Comparison of ENCODE assay signal across 24 cellular contexts in genomic region chr6:157887892-157888291, GRCh38.
DNase-seq lines count a peak whose midpoint lies in the region; ATAC-seq and TF ChIP-seq lines count a peak whose summit lies in the region.
"Had no signal": no experiment of that assay in that cellular context is flagged by ENCODE, and none has a peak within 500 bp of the region (broad histone marks: within the 10 kb centered on the region; RNA-seq: fewer than 3 reads in every experiment).

No MANE protein-coding gene starts in this region.

- H3K36me3 ChIP-seq in MM.1S (replicated peaks; ENCODE audit: insufficient read depth, low read length) (no peaks in the 10 kb centered on the region), H7 (replicated peaks; ENCODE audit: control insufficient read depth, insufficient read depth, low read length) (peaks cover 2% of the 10 kb centered on the region)
- H3K36me3 ChIP-seq: colonic mucosa had no signal

- DNase-seq in MM.1S (peak; percentile 38), glutamatergic neuron (no peak), H7 (no peak), amniotic stem cell (lab: John Stamatoyannopoulos, UW) (no peak), foreskin fibroblast (no peak)
- DNase-seq in stimulated activated naive B cell treated with anti-CD40 and anti-IgM and Interleukin-4, amounts not matched to agents 10 μg/mL and 1 μg/mL and 100 μg/mL, for 72 hours = no peak
- DNase-seq: activated CD4-positive, alpha-beta memory T cell treated with anti-CD3 and anti-CD28 coated beads for 36 hours; activated gamma-delta T cell; adrenal gland; colonic mucosa; foreskin melanocyte; H9; IMR-90; mesenchymal stem cell; NCI-H1436 treated with DMSO at 0.1 percent for 48 hours; NCI-H2107; NCI-H446; retina; SIG-M5; T-cell had no signal

- no peaks in the 10 kb centered on the region for H3K27me3 ChIP-seq in MM.1S (replicated peaks; ENCODE audit: insufficient read depth, low read length)
- H3K27me3 ChIP-seq in H7 (ENCODE audit: control insufficient read depth, insufficient read depth, low read length) = no peaks in the 10 kb centered on the region
- H3K27me3 ChIP-seq: adrenal gland, colonic mucosa had no signal

- H3K27me3 Mint-ChIP-seq in glutamatergic neuron (ENCODE audit: unreplicated experiment) = peaks cover 6% of the 10 kb centered on the region
- H3K27me3 Mint-ChIP-seq in stimulated activated naive B cell treated with anti-CD40 and anti-IgM and Interleukin-4, amounts not matched to agents 10 μg/mL and 1 μg/mL and 100 μg/mL, for 72 hours = no peaks in the 10 kb centered on the region
- H3K27me3 Mint-ChIP-seq: activated CD4-positive, alpha-beta memory T cell treated with anti-CD3 and anti-CD28 coated beads for 36 hours; T-cell had no signal

- no peaks in the 10 kb centered on the region for H3K4me1 ChIP-seq in MM.1S (ENCODE audit: low read length)
- H3K4me1 ChIP-seq: adrenal gland, colonic mucosa had no signal

- H3K9me3 ChIP-seq in MM.1S (replicated peaks; ENCODE audit: insufficient read depth, low read length) = no peaks in the 10 kb centered on the region
- H3K9me3 ChIP-seq: adrenal gland, colonic mucosa had no signal

- H3K36me3 Mint-ChIP-seq in glutamatergic neuron (ENCODE audit: unreplicated experiment) = peaks cover 18% of the 10 kb centered on the region
- H3K36me3 Mint-ChIP-seq in stimulated activated naive B cell treated with anti-CD40 and anti-IgM and Interleukin-4, amounts not matched to agents 10 μg/mL and 1 μg/mL and 100 μg/mL, for 72 hours = peaks cover 52 to 70% of the 10 kb centered on the region in 2 donors

- peak overlapping the region; percentile 36 for H3K27ac Mint-ChIP-seq in glutamatergic neuron (ENCODE audit: unreplicated experiment)
- H3K27ac Mint-ChIP-seq in stimulated activated naive B cell treated with anti-CD40 and anti-IgM and Interleukin-4, amounts not matched to agents 10 μg/mL and 1 μg/mL and 100 μg/mL, for 72 hours = peak overlapping the region; percentile 52
- H3K27ac Mint-ChIP-seq: activated CD4-positive, alpha-beta memory T cell treated with anti-CD3 and anti-CD28 coated beads for 36 hours had no signal

- H3K79me2 ChIP-seq in MM.1S (ENCODE audit: low read length) = no peaks in the 10 kb centered on the region

- no peak overlapping the region for H3K4me3 ChIP-seq in MM.1S (ENCODE audit: low read length)
- H3K4me3 ChIP-seq in H7 (ENCODE audit: insufficient read depth, low read depth, low read length) = no peak overlapping the region
- no peak overlapping the region for H3K4me3 ChIP-seq in foreskin fibroblast (ENCODE audit: low read depth in 1 of 2, low read length in 2 of 2)
- H3K4me3 ChIP-seq: adrenal gland, colonic mucosa, smooth muscle cell had no signal

- no peak overlapping the region for H3K27ac ChIP-seq in MM.1S (ENCODE audit: low read length)
- H3K27ac ChIP-seq: adrenal gland, colonic mucosa had no signal

- no peak overlapping the region for H3K4me2 ChIP-seq in MM.1S (ENCODE audit: low read depth, low read length)
- H3K4me2 ChIP-seq: smooth muscle cell had no signal

- no peak overlapping the region for H3K9ac ChIP-seq in MM.1S (ENCODE audit: low read length)

- H3K4me3 Mint-ChIP-seq in glutamatergic neuron (ENCODE audit: unreplicated experiment) = no peak overlapping the region
- no peak overlapping the region for H3K4me3 Mint-ChIP-seq in stimulated activated naive B cell treated with anti-CD40 and anti-IgM and Interleukin-4, amounts not matched to agents 10 μg/mL and 1 μg/mL and 100 μg/mL, for 72 hours
- H3K4me3 Mint-ChIP-seq: activated CD4-positive, alpha-beta memory T cell treated with anti-CD3 and anti-CD28 coated beads for 36 hours; H9 had no signal

- H4K20me1 ChIP-seq in MM.1S (ENCODE audit: insufficient read depth, low read length) = no peaks in the 10 kb centered on the region

- no peak for TF ChIP-seq CTCF in MM.1S (IDR thresholded peaks at IDR 0.05; ENCODE audit: low read length)
- TF ChIP-seq CTCF in glutamatergic neuron (IDR thresholded peaks at IDR 0.05; ENCODE audit: partially characterized antibody, unreplicated experiment) = no peak
- TF ChIP-seq CTCF in foreskin fibroblast (IDR thresholded peaks at IDR 0.05; ENCODE audit: low read depth, low read length) = no peak

- peaks cover 8% of the 10 kb centered on the region for H3K9me3 Mint-ChIP-seq in glutamatergic neuron (ENCODE audit: unreplicated experiment)
- H3K9me3 Mint-ChIP-seq in stimulated activated naive B cell treated with anti-CD40 and anti-IgM and Interleukin-4, amounts not matched to agents 10 μg/mL and 1 μg/mL and 100 μg/mL, for 72 hours = peaks cover 4 to 5% of the 10 kb centered on the region in 2 donors
- H3K9me3 Mint-ChIP-seq: activated CD4-positive, alpha-beta memory T cell treated with anti-CD3 and anti-CD28 coated beads for 36 hours; H9; T-cell had no signal

- peaks cover 28% of the 10 kb centered on the region for H3K4me1 Mint-ChIP-seq in glutamatergic neuron (ENCODE audit: low read depth, unreplicated experiment)
- H3K4me1 Mint-ChIP-seq in stimulated activated naive B cell treated with anti-CD40 and anti-IgM and Interleukin-4, amounts not matched to agents 10 μg/mL and 1 μg/mL and 100 μg/mL, for 72 hours = peaks cover 29 to 77% of the 10 kb centered on the region in 2 donors

- no peaks in the 10 kb centered on the region for H3K9me2 ChIP-seq in MM.1S (replicated peaks; ENCODE audit: insufficient read depth, low read length)

- H3F3A ChIP-seq in MM.1S (ENCODE audit: insufficient read depth, low read length) = no peaks in the 10 kb centered on the region

- H2AFZ ChIP-seq in MM.1S (ENCODE audit: low read length) = no peak overlapping the region

- peak; percentile 50 for ATAC-seq in GM21381 (IDR thresholded peaks at IDR 0.05; ENCODE audit: unreplicated experiment)
- ATAC-seq in stimulated activated naive B cell treated with anti-CD40 and anti-IgM and Interleukin-4, amounts not matched to agents 10 μg/mL and 1 μg/mL and 100 μg/mL, for 72 hours (replicated peaks) = peak in 1 of 2 donors; percentile 48
- ATAC-seq: activated CD4-positive, CD25-positive, alpha-beta regulatory T cell treated with anti-CD3 and anti-CD28 coated beads, Interleukin-2, amount 50 U/mL, for 24 hours; esophagus mucosa; T-cell had no signal
